Comparison of ENCODE assay signal across 28 cellular contexts in genomic region chr17:46758614-46759013, GRCh38. TPM values are rescaled to one million over a fixed set of nuclear protein-coding genes. Genes with fewer than 3 reads are reported as not detected.
DNase-seq lines count a peak whose midpoint lies in the region; ATAC-seq, FAIRE-seq and TF ChIP-seq lines count a peak whose summit lies in the region.
"Had no signal": no experiment of that assay in that cellular context is flagged by ENCODE, and none has a peak within 500 bp of the region (broad histone marks: within the 10 kb centered on the region; RNA-seq: fewer than 3 reads in every experiment).

No MANE protein-coding gene starts in this region.

- no peak overlapping the region for H3K4me3 Mint-ChIP-seq in activated naive CD8-positive, alpha-beta T cell treated with anti-CD3 and anti-CD28 coated beads for 36 hours
- H3K4me3 Mint-ChIP-seq: activated CD4-positive, alpha-beta memory T cell treated with anti-CD3 and anti-CD28 coated beads for 36 hours; CD4-positive, alpha-beta T cell; IgD-negative memory B cell; nephron progenitor cell had no signal

- H3K79me2 ChIP-seq in mammary epithelial cell (ENCODE audit: insufficient read depth, low read length): no peaks in the 10 kb centered on the region
- no peaks in the 10 kb centered on the region for H3K79me2 ChIP-seq in keratinocyte (ENCODE audit: control insufficient read depth, insufficient read depth, low read length)

- no peak for TF ChIP-seq CTCF in mammary epithelial cell (conservative IDR thresholded peaks at IDR 0.05 in 1 of 2, IDR thresholded peaks at IDR 0.05 in 1 of 2; ENCODE audit: extremely low read depth in 1 of 2, insufficient read depth in 1 of 2, low read depth in 1 of 2, low read length in 2 of 2)
- no peak for TF ChIP-seq CTCF in RWPE2 (IDR thresholded peaks at IDR 0.05; ENCODE audit: poor library complexity, severe bottlenecking)
- TF ChIP-seq CTCF in keratinocyte (optimal IDR thresholded peaks at IDR 0.05 in 1 of 3, IDR thresholded peaks at IDR 0.05 in 1 of 3, conservative IDR thresholded peaks at IDR 0.05 in 1 of 3; ENCODE audit: extremely low read depth in 1 of 3, insufficient read depth in 2 of 3, low read length in 3 of 3): no peak
- TF ChIP-seq CTCF in suprapubic skin (IDR thresholded peaks at IDR 0.05): no peak

- H3K4me3 ChIP-seq in mammary epithelial cell (replicated peaks in 1 of 3; ENCODE audit: insufficient read depth in 1 of 3, low read depth in 2 of 3, low read length in 3 of 3): no peak overlapping the region
- H3K4me3 ChIP-seq in RWPE2 (ENCODE audit: severe bottlenecking): no peak overlapping the region
- H3K4me3 ChIP-seq in keratinocyte (ENCODE audit: control insufficient read depth in 2 of 3, extremely low read depth in 1 of 3, insufficient read depth in 2 of 3, low read depth in 1 of 3, low read length in 3 of 3): no peak overlapping the region
- no peak overlapping the region for H3K4me3 ChIP-seq in suprapubic skin
- H3K4me3 ChIP-seq: gastrocnemius medialis, SK-N-MC, thoracic aorta had no signal

- H3K27me3 Mint-ChIP-seq in activated naive CD8-positive, alpha-beta T cell treated with anti-CD3 and anti-CD28 coated beads for 36 hours: no peaks in the 10 kb centered on the region
- H3K27me3 Mint-ChIP-seq: activated CD4-positive, alpha-beta memory T cell treated with anti-CD3 and anti-CD28 coated beads for 36 hours; CD4-positive, alpha-beta T cell; IgD-negative memory B cell had no signal

- H3K27ac ChIP-seq in mammary epithelial cell (ENCODE audit: insufficient read depth, low read depth, low read length) (no peak overlapping the region), RWPE2 (ENCODE audit: poor library complexity, severe bottlenecking) (no peak overlapping the region), keratinocyte (ENCODE audit: control insufficient read depth, insufficient read depth, low read length) (no peak overlapping the region), suprapubic skin (peak overlapping the region; percentile 30)
- H3K27ac ChIP-seq: gastrocnemius medialis, SK-N-MC, thoracic aorta had no signal

- no peak for TF ChIP-seq EP300 in suprapubic skin (IDR thresholded peaks at IDR 0.05)

- WGBS in mammary epithelial cell (ENCODE audit: low coverage, missing lambda C conversion rate): 96% methylated on average over 4 of the region's 5 CpGs
- WGBS in suprapubic skin: 48% methylated on average over 5 of the region's 5 CpGs

- no peaks in the 10 kb centered on the region for H4K20me1 ChIP-seq in mammary epithelial cell (ENCODE audit: insufficient read depth, low read length)
- H4K20me1 ChIP-seq in keratinocyte (ENCODE audit: control insufficient read depth, extremely low read depth, insufficient read depth, low read length): no peaks in the 10 kb centered on the region

- FAIRE-seq in keratinocyte (lab: Jason Lieb, UNC): no peak
- FAIRE-seq: H1, small intestine, urothelium cell line had no signal

- no peak overlapping the region for H3K4me2 ChIP-seq in mammary epithelial cell (ENCODE audit: insufficient read depth, low read depth, low read length)
- peak overlapping the region; percentile 19 for H3K4me2 ChIP-seq in keratinocyte (ENCODE audit: control insufficient read depth, extremely low read depth, insufficient read depth, low read depth, low read length)

- H3K9me3 ChIP-seq in mammary epithelial cell (replicated peaks; ENCODE audit: insufficient read depth, low read length): no peaks in the 10 kb centered on the region
- H3K9me3 ChIP-seq in RWPE2 (ENCODE audit: severe bottlenecking): no peaks in the 10 kb centered on the region
- no peaks in the 10 kb centered on the region for H3K9me3 ChIP-seq in keratinocyte (ENCODE audit: control insufficient read depth, low read depth, low read length)
- H3K9me3 ChIP-seq in suprapubic skin: no peaks in the 10 kb centered on the region
- H3K9me3 ChIP-seq: gastrocnemius medialis, thoracic aorta had no signal

- no TSS peak for BruUV-seq in mammary epithelial cell (replicated peaks; lab: Mats Ljungman, UMichigan)

- dilution Hi-C loops in mammary epithelial cell (cut with HindIII; ENCODE audit: low sequenced_read_pairs): no loop called here
- dilution Hi-C loops in keratinocyte (cut with MboI; ENCODE audit: extremely low pct_ligation_motif_present, low sequenced_read_pairs): no loop called here

- H2AFZ ChIP-seq in mammary epithelial cell (ENCODE audit: low read depth, low read length) (no peak overlapping the region), keratinocyte (ENCODE audit: control insufficient read depth, low read length) (no peak overlapping the region)

- DNase-seq in T47D (ENCODE audit: low read depth in 1 of 2, low spot score in 1 of 2) (peak; percentile 75 to 84), mammary epithelial cell (no peak), RWPE2 (ENCODE audit: low spot score) (no peak), keratinocyte (ENCODE audit: low read depth, low spot score) (no peak), suprapubic skin (ENCODE audit: low spot score in 2 of 2) (no peak), mucosa of gallbladder (ENCODE audit: low spot score) (no peak)
- no peak for DNase-seq in stimulated activated CD4-positive, alpha-beta T cell treated with anti-CD3 and anti-CD28 coated beads, Interleukin-4, amount 100 ng/mL, for 4 hours
- no peak for DNase-seq in activated naive CD8-positive, alpha-beta T cell treated with anti-CD3 and anti-CD28 coated beads for 36 hours
- DNase-seq: 8988T; activated CD4-positive, alpha-beta memory T cell treated with anti-CD3 and anti-CD28 coated beads for 36 hours; activated CD8-positive, alpha-beta memory T cell treated with anti-CD3 and anti-CD28 coated beads, Interleukin-2, amount 50 U/mL, for 4 hours; activated naive CD4-positive, alpha-beta T cell treated with Interleukin-2 at 50 U/mL for 16 hours; CD4-positive, alpha-beta T cell; gastrocnemius medialis; kidney glomerular epithelial cell; NCI-H1048; NCI-H446 treated with DMSO at 0.1 percent for 48 hours; NCI-H82; nephron progenitor cell; small intestine; stimulated activated naive CD8-positive, alpha-beta T cell treated with anti-CD3 and anti-CD28 coated beads, Interleukin-15, Interleukin-2, amounts not matched to agents 100 U/mL and 50 U/mL, for 24 hours had no signal

- no peak for TF ChIP-seq POLR2A in suprapubic skin (IDR thresholded peaks at IDR 0.05)

- no peak overlapping the region for H3K27ac Mint-ChIP-seq in activated naive CD8-positive, alpha-beta T cell treated with anti-CD3 and anti-CD28 coated beads for 36 hours
- H3K27ac Mint-ChIP-seq: activated CD4-positive, alpha-beta memory T cell treated with anti-CD3 and anti-CD28 coated beads for 36 hours; CD4-positive, alpha-beta T cell; IgD-negative memory B cell; nephron progenitor cell had no signal

- CTCF ChIA-PET in mammary epithelial cell (lab: Charles Lee; ENCODE audit: low non-redundant PET): no interaction called here

- intact Hi-C loops in mammary epithelial cell (cut with micrococcal nuclease): no loop called here

- ATAC-seq in RWPE2 (ENCODE audit: low read depth): peak; percentile 66; the same call in 1 of the 3 replicates
- ATAC-seq: activated CD4-positive, CD25-positive, alpha-beta regulatory T cell treated with anti-CD3 and anti-CD28 coated beads, Interleukin-2, amount 50 U/mL, for 24 hours; stimulated activated naive CD8-positive, alpha-beta T cell treated with anti-CD3 and anti-CD28 coated beads, Interleukin-15, Interleukin-2, amounts not matched to agents 100 U/mL and 50 U/mL, for 24 hours had no signal

- H3K4me1 ChIP-seq in mammary epithelial cell (ENCODE audit: insufficient read depth, low read length) (no peaks in the 10 kb centered on the region), RWPE2 (ENCODE audit: insufficient read depth, poor library complexity, severe bottlenecking) (peaks cover 16% of the 10 kb centered on the region), keratinocyte (ENCODE audit: control insufficient read depth, extremely low read depth, insufficient read depth, low read length) (peaks cover 37% of the 10 kb centered on the region), suprapubic skin (peaks cover 11% of the 10 kb centered on the region)
- H3K4me1 ChIP-seq: gastrocnemius medialis had no signal

- H3K27me3 ChIP-seq in mammary epithelial cell (ENCODE audit: insufficient read depth, low read length) (no peaks in the 10 kb centered on the region), RWPE2 (ENCODE audit: insufficient read depth, poor library complexity, severe bottlenecking) (no peaks in the 10 kb centered on the region), keratinocyte (ENCODE audit: control insufficient read depth, extremely low read depth, insufficient read depth, low read length) (no peaks in the 10 kb centered on the region), suprapubic skin (no peaks in the 10 kb centered on the region)
- H3K27me3 ChIP-seq: gastrocnemius medialis had no signal

- peaks cover 2% of the 10 kb centered on the region for H3K36me3 Mint-ChIP-seq in activated naive CD8-positive, alpha-beta T cell treated with anti-CD3 and anti-CD28 coated beads for 36 hours

- H3K9me3 Mint-ChIP-seq in activated naive CD8-positive, alpha-beta T cell treated with anti-CD3 and anti-CD28 coated beads for 36 hours: no peaks in the 10 kb centered on the region
- H3K9me3 Mint-ChIP-seq: activated CD4-positive, alpha-beta memory T cell treated with anti-CD3 and anti-CD28 coated beads for 36 hours; CD4-positive, alpha-beta T cell; IgD-negative memory B cell; nephron progenitor cell had no signal

- H3K9ac ChIP-seq in mammary epithelial cell (ENCODE audit: insufficient read depth, low read length) (no peak overlapping the region), keratinocyte (ENCODE audit: control insufficient read depth, extremely low read depth, insufficient read depth, low read length) (no peak overlapping the region)

- peaks cover 4% of the 10 kb centered on the region for H3K36me3 ChIP-seq in mammary epithelial cell (ENCODE audit: insufficient read depth, low read length)
- peaks cover 11% of the 10 kb centered on the region; the same call in 1 of the 2 replicates for H3K36me3 ChIP-seq in RWPE2 (ENCODE audit: low read depth)
- peaks cover 4 to 5% of the 10 kb centered on the region in 2 experiments for H3K36me3 ChIP-seq in keratinocyte (ENCODE audit: control insufficient read depth in 2 of 2, extremely low read depth in 1 of 2, insufficient read depth in 2 of 2, low read length in 2 of 2)
- peaks cover 9% of the 10 kb centered on the region for H3K36me3 ChIP-seq in suprapubic skin

- no peaks in the 10 kb centered on the region for H3K4me1 Mint-ChIP-seq in activated naive CD8-positive, alpha-beta T cell treated with anti-CD3 and anti-CD28 coated beads for 36 hours

- H3K9me1 ChIP-seq in keratinocyte (ENCODE audit: control insufficient read depth, extremely low read depth, insufficient read depth, low read length): no peaks in the 10 kb centered on the region

- in situ Hi-C loops in T47D (cut with HindIII; ENCODE audit: low pct_unique_long_range_greater_than_20kb, low sequenced_read_pairs): no loop called here
- in situ Hi-C loops in mammary epithelial cell (cut with MboI; ENCODE audit: low sequenced_read_pairs in 2 of 2): no loop called here

RNA-seq across cellular contexts. Expression of gene WNT3, which starts 59.9 kb away (rescaled TPM):
- total RNA-seq in mammary epithelial cell: 1 to 10 TPM; 2.1 to 2.2 TPM
- 1.5 TPM for polyA plus RNA-seq in mammary epithelial cell
- 0.57 TPM for polyA minus RNA-seq in mammary epithelial cell
- polyA plus RNA-seq in keratinocyte: 1.9 to 2.8 TPM (median 2.0 TPM) in 3 replicates
- polyA plus RNA-seq in keratinocyte (2011; ENCODE audit: low read depth): 1.3 TPM
- polyA plus RNA-seq in keratinocyte (2011; cell fraction: cytosol; rRNA removed): 1.1 and 1.2 TPM in 2 replicates
- 4.5 and 5.3 TPM in 2 replicates for polyA plus RNA-seq in keratinocyte (2011; cell fraction: nucleus; rRNA removed)
- 1.2 and 2.1 TPM in 2 replicates for polyA plus RNA-seq in keratinocyte (2012; ENCODE audit: low replicate concordance)
- 1.1 to 2.4 TPM (median 1.8 TPM) in 3 replicates for polyA minus RNA-seq in keratinocyte
- polyA minus RNA-seq in keratinocyte (2011; cell fraction: cytosol; rRNA and poly(A)+ RNA removed): 1.2 TPM
- 1.2 and 2.2 TPM in 2 replicates for polyA minus RNA-seq in keratinocyte (2011; cell fraction: nucleus; rRNA and poly(A)+ RNA removed)
- 10 to 100 TPM; 39.3 to 84.9 (median 61.7) TPM for total RNA-seq in suprapubic skin
- total RNA-seq in mucosa of gallbladder: 0.52 TPM
- under 1 TPM; 0.06 to 0.08 TPM for total RNA-seq in activated naive CD8-positive, alpha-beta T cell treated with anti-CD3 and anti-CD28 coated beads for 36 hours
- total RNA-seq: CD4-positive, alpha-beta T cell; T-helper 1 cell treated with Interleukin-12 subunit alpha and Interleukin-12 subunit beta and Interleukin-4 antibody, amounts not matched to agents 30 ng/mL and 1 ng/mL, for 36 hours had no signal

Comparison
In these comparisons a context has a peak if more than half of its experiments do, and no peak if none do; other contexts are left out.
1. DNase-seq: peak in T47D (2 of 2); none in mammary epithelial cell (single experiment), RWPE2 (single experiment), keratinocyte (single experiment), suprapubic skin (0 of 2), stimulated activated CD4-positive, alpha-beta T cell treated with anti-CD3 and anti-CD28 coated beads, Interleukin-4, amount 100 ng/mL, for 4 hours (0 of 2), mucosa of gallbladder (single experiment) and activated naive CD8-positive, alpha-beta T cell treated with anti-CD3 and anti-CD28 coated beads for 36 hours (single experiment).
2. RNA of gene WNT3, which starts 59.9 kb away (total RNA-seq): 39.3 to 84.9 TPM in suprapubic skin; 2.1 to 2.2 TPM in mammary epithelial cell, 0.52 TPM in mucosa of gallbladder (single experiment) and 0.06 to 0.08 TPM in activated naive CD8-positive, alpha-beta T cell treated with anti-CD3 and anti-CD28 coated beads for 36 hours; every median in the first group is over 10 times any median in the second.